ENCODE assay signal across 1 cellular context in genomic region chr11:67476692-67477091, GRCh38.
A peak's percentile ranks its signal among the peaks of the same experiment; 100 is the strongest.
TF ChIP-seq lines count a peak whose summit lies in the region.
"Not testable (repeated sequence)": the region's sequence is repeated elsewhere in the genome, so short reads cannot be mapped to it uniquely, and the experiment has no call there.

No MANE protein-coding gene starts in this region.

TF ChIP-seq in HepG2, 621 proteins besides CTCF, POLR2A, EP300 and RAD21:
- TF ChIP-seq SP5 (CRISPR knock-in tag; IDR thresholded peaks at IDR 0.05; ENCODE audit: borderline replicate concordance, low read depth) (0 out of 2 replicates have a peak, but pooled peaks have one; percentile 12), HOMEZ (CRISPR knock-in tag; IDR thresholded peaks at IDR 0.05; ENCODE audit: low read depth) (peak; percentile 68; the same call in 1 of the 2 replicates), SOX5 (CRISPR knock-in tag; IDR thresholded peaks at IDR 0.05; ENCODE audit: borderline replicate concordance) (0 out of 2 replicates have a peak, but pooled peaks have one; percentile 7), POGZ (CRISPR knock-in tag; IDR thresholded peaks at IDR 0.05) (peak; percentile 66), NFYC (CRISPR knock-in tag; IDR thresholded peaks at IDR 0.05) (peak; percentile 73), MAFF (IDR thresholded peaks at IDR 0.05; ENCODE audit: low read depth, low read length) (0 out of 2 replicates have a peak, but pooled peaks have one; percentile 28), POLR2AphosphoS5 (IDR thresholded peaks at IDR 0.05; ENCODE audit: low read depth, low read length) (peak; percentile 43; the same call in 1 of the 2 replicates), ZBTB43 (CRISPR knock-in tag; conservative IDR thresholded peaks at IDR 0.05) (peak; percentile 17; the same call in 1 of the 2 replicates), MAFK (conservative IDR thresholded peaks at IDR 0.05 in 1 of 2, IDR thresholded peaks at IDR 0.05 in 1 of 2; ENCODE audit: low read length in 2 of 2) (0 out of 4 replicates have a peak, but pooled peaks of 1 of the 2 experiments have one; percentile 6), ZMYM4 (CRISPR knock-in tag; IDR thresholded peaks at IDR 0.05) (peak; percentile 76), POLR2G (IDR thresholded peaks at IDR 0.05; ENCODE audit: low read depth, low read length) (peak; percentile 60), NFYB (CRISPR knock-in tag; IDR thresholded peaks at IDR 0.05) (peak; percentile 70), SALL1 (CRISPR knock-in tag; IDR thresholded peaks at IDR 0.05) (0 out of 2 replicates have a peak, but pooled peaks have one; percentile 28), KDM5B (CRISPR knock-in tag; IDR thresholded peaks at IDR 0.05; ENCODE audit: borderline replicate concordance) (0 out of 2 replicates have a peak, but pooled peaks have one; percentile 29), DRAP1 (CRISPR knock-in tag; IDR thresholded peaks at IDR 0.05) (peak; percentile 88), SP1 (CRISPR knock-in tag; IDR thresholded peaks at IDR 0.05) (0 out of 2 replicates have a peak, but pooled peaks have one; percentile 26)
- TF ChIP-seq, protein P1, sequence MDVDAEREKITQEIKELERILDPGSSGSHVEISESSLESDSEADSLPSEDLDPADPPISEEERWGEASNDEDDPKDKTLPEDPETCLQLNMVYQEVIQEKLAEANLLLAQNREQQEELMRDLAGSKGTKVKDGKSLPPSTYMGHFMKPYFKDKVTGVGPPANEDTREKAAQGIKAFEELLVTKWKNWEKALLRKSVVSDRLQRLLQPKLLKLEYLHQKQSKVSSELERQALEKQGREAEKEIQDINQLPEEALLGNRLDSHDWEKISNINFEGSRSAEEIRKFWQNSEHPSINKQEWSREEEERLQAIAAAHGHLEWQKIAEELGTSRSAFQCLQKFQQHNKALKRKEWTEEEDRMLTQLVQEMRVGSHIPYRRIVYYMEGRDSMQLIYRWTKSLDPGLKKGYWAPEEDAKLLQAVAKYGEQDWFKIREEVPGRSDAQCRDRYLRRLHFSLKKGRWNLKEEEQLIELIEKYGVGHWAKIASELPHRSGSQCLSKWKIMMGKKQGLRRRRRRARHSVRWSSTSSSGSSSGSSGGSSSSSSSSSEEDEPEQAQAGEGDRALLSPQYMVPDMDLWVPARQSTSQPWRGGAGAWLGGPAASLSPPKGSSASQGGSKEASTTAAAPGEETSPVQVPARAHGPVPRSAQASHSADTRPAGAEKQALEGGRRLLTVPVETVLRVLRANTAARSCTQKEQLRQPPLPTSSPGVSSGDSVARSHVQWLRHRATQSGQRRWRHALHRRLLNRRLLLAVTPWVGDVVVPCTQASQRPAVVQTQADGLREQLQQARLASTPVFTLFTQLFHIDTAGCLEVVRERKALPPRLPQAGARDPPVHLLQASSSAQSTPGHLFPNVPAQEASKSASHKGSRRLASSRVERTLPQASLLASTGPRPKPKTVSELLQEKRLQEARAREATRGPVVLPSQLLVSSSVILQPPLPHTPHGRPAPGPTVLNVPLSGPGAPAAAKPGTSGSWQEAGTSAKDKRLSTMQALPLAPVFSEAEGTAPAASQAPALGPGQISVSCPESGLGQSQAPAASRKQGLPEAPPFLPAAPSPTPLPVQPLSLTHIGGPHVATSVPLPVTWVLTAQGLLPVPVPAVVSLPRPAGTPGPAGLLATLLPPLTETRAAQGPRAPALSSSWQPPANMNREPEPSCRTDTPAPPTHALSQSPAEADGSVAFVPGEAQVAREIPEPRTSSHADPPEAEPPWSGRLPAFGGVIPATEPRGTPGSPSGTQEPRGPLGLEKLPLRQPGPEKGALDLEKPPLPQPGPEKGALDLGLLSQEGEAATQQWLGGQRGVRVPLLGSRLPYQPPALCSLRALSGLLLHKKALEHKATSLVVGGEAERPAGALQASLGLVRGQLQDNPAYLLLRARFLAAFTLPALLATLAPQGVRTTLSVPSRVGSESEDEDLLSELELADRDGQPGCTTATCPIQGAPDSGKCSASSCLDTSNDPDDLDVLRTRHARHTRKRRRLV (CRISPR knock-in tag; IDR thresholded peaks at IDR 0.05) = peak; percentile 57; the same call in 1 of the 2 replicates
- TF ChIP-seq, protein P2, sequence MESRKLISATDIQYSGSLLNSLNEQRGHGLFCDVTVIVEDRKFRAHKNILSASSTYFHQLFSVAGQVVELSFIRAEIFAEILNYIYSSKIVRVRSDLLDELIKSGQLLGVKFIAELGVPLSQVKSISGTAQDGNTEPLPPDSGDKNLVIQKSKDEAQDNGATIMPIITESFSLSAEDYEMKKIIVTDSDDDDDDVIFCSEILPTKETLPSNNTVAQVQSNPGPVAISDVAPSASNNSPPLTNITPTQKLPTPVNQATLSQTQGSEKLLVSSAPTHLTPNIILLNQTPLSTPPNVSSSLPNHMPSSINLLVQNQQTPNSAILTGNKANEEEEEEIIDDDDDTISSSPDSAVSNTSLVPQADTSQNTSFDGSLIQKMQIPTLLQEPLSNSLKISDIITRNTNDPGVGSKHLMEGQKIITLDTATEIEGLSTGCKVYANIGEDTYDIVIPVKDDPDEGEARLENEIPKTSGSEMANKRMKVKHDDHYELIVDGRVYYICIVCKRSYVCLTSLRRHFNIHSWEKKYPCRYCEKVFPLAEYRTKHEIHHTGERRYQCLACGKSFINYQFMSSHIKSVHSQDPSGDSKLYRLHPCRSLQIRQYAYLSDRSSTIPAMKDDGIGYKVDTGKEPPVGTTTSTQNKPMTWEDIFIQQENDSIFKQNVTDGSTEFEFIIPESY (CRISPR knock-in tag; IDR thresholded peaks at IDR 0.05) = 0 out of 2 replicates have a peak, but pooled peaks have one; percentile 23
- not testable (repeated sequence) for TF ChIP-seq SP1 (IDR thresholded peaks at IDR 0.05)
